Comparison of ENCODE assay signal across 17 cellular contexts in the genomic region with DNA sequence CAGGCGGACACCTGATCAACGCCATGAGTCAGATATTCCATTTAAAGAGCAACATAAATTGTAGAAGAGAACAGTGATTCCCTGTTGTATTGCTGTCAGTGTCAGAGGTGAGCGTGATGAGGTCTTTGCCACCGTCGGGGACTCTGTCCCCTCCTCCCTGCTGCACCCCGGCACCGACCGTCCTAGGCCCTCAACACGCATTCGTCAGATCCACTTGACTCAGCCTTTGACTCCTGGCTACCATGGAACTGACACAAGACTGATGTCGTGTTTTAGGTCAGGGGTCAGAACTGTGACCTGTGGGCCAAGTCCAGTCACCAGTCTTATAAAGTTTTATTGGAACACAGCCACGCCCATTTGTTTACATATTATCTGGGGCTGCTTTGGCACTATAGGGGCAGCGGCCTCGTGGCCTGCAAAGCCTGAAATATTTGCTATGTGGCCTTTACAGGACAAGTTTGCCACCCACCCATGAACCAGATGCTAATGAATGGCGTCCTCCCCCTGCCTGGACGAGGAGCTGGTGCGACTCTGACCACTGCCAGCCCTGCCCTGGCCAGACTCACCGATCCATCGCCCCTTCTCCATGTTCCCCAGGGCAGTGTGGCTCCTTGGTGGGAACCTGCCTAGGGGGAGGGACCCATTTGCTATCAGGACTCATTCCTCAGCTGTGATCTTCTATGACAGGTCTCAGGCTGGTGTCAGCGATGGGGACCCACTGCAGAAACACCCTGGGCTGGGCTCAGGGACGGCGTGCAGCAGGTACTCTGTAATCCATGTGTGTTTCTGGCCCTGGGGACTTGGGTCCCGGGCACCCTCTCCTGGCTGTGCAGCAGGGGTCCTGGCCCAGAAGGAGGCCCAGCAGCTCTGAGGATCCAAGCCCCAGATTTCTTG. TPM values are rescaled to one million over a fixed set of nuclear protein-coding genes. Genes with fewer than 3 reads are reported as not detected.
DNase-seq lines count a peak whose midpoint lies in the region; ATAC-seq and TF ChIP-seq lines count a peak whose summit lies in the region.
"Had no signal": no experiment of that assay in that cellular context is flagged by ENCODE, and none has a peak within 500 bp of the region (broad histone marks: within the 10 kb centered on the region; RNA-seq: fewer than 3 reads in every experiment).

No MANE protein-coding gene starts in this region.

- in situ Hi-C loops in GM13976 (cut with MboI; ENCODE audit: low sequenced_read_pairs, unreplicated experiment), result no loop called here

- TF ChIP-seq CTCF in GM13976 (IDR thresholded peaks at IDR 0.05; ENCODE audit: borderline replicate concordance, control extremely low read depth, extremely low read depth, insufficient read depth, missing control alignments) (no peak), RWPE2 (IDR thresholded peaks at IDR 0.05; ENCODE audit: poor library complexity, severe bottlenecking) (no peak), osteoblast (IDR thresholded peaks at IDR 0.05; ENCODE audit: extremely low read depth, low read depth, low read length) (no peak), upper lobe of right lung (IDR thresholded peaks at IDR 0.05) (no peak), GM10248 (IDR thresholded peaks at IDR 0.05; ENCODE audit: control extremely low read depth, extremely low read depth, low read depth, missing control alignments) (no peak)

- H3K9me3 ChIP-seq in RWPE2 (ENCODE audit: severe bottlenecking) (no peaks in the 10 kb centered on the region), osteoblast (ENCODE audit: low read depth, low read length) (no peaks in the 10 kb centered on the region), upper lobe of right lung (no peaks in the 10 kb centered on the region), T-helper 17 cell (ENCODE audit: control insufficient read depth, low read length, poor library complexity, severe bottlenecking) (no peaks in the 10 kb centered on the region)

- H3K4me2 ChIP-seq in osteoblast (ENCODE audit: insufficient read depth, low read length), result no peak overlapping the region

- peaks cover 42% of the 10 kb centered on the region for H3K27me3 Mint-ChIP-seq in T-helper 17 cell

- H3K4me1 ChIP-seq in RWPE2 (ENCODE audit: insufficient read depth, poor library complexity, severe bottlenecking) (no peaks in the 10 kb centered on the region), osteoblast (ENCODE audit: insufficient read depth, low read length) (no peaks in the 10 kb centered on the region), upper lobe of right lung (peaks cover 2% of the 10 kb centered on the region)

- no peaks in the 10 kb centered on the region for H3K79me2 ChIP-seq in osteoblast (ENCODE audit: insufficient read depth, low read length)

- ATAC-seq in RWPE2 (ENCODE audit: low read depth), result no peak
- no peak for ATAC-seq in upper lobe of right lung
- no peak for ATAC-seq in T-helper 17 cell
- ATAC-seq in HG03097 (IDR thresholded peaks at IDR 0.05; ENCODE audit: low FRiP score, unreplicated experiment), result no peak
- ATAC-seq: PC-3 had no signal

- intact Hi-C loops in upper lobe of right lung (cut with DNase I), result no loop called here

- no peak overlapping the region for H3K27ac Mint-ChIP-seq in T-helper 17 cell
- H3K27ac Mint-ChIP-seq: B cell had no signal

- DNase-seq in GM13976 (ENCODE audit: low spot score) (peak; percentile 24), RWPE2 (ENCODE audit: low spot score) (peak; percentile 75), osteoblast (ENCODE audit: insufficient read length, low spot score, missing footprints) (peak; percentile 49), upper lobe of right lung (peak; percentile 50), T-helper 17 cell (no peak), GM10248 (ENCODE audit: extremely low spot score) (no peak)
- DNase-seq: GM23248, HCEC 1CT, NCI-H1417, NCI-H187 treated with DMSO at 0.1 percent for 48 hours, NCI-H345, NCI-H524 treated with DMSO at 0.1 percent for 48 hours, PC-3 had no signal

- H3K27ac ChIP-seq in RWPE2 (ENCODE audit: poor library complexity, severe bottlenecking), result no peak overlapping the region
- H3K27ac ChIP-seq in osteoblast (ENCODE audit: low read depth, low read length), result no peak overlapping the region
- no peak overlapping the region for H3K27ac ChIP-seq in upper lobe of right lung
- H3K27ac ChIP-seq: GM23248, RWPE1 had no signal

- no peaks in the 10 kb centered on the region for H4K20me1 ChIP-seq in osteoblast (ENCODE audit: insufficient read depth, low read length)

- POLR2A ChIA-PET in GM10248 (lab: Yijun Ruan, JAX), result no interaction called here

- H3K4me1 Mint-ChIP-seq in T-helper 17 cell, result peaks cover 2% of the 10 kb centered on the region

- no peak overlapping the region for H2AFZ ChIP-seq in osteoblast (ENCODE audit: low read length)
- H2AFZ ChIP-seq: GM23248 had no signal

- no peak overlapping the region for H3K4me3 Mint-ChIP-seq in T-helper 17 cell
- H3K4me3 Mint-ChIP-seq: B cell had no signal

- peaks cover 4% of the 10 kb centered on the region for H3K36me3 Mint-ChIP-seq in T-helper 17 cell (ENCODE audit: low read depth)

- peaks cover 20% of the 10 kb centered on the region for H3K27me3 ChIP-seq in RWPE2 (ENCODE audit: insufficient read depth, poor library complexity, severe bottlenecking)
- no peaks in the 10 kb centered on the region for H3K27me3 ChIP-seq in osteoblast (ENCODE audit: insufficient read depth, low read length)
- H3K27me3 ChIP-seq in upper lobe of right lung, result peaks cover 1% of the 10 kb centered on the region

- CTCF ChIA-PET in GM10248 (lab: Yijun Ruan, JAX), result no interaction called here

- H3K36me3 ChIP-seq in RWPE2 (ENCODE audit: low read depth) (no peaks in the 10 kb centered on the region), osteoblast (ENCODE audit: insufficient read depth, low read length) (no peaks in the 10 kb centered on the region), upper lobe of right lung (no peaks in the 10 kb centered on the region)

- H3K4me3 ChIP-seq in RWPE2 (ENCODE audit: severe bottlenecking) (no peak overlapping the region), osteoblast (ENCODE audit: insufficient read depth, low read length) (no peak overlapping the region), upper lobe of right lung (no peak overlapping the region)
- H3K4me3 ChIP-seq: GM23248 had no signal

RNA-seq across cellular contexts. Expression of a gene that starts 37.5 kb away (rescaled TPM):
- total RNA-seq in osteoblast, result not detected in 2 replicates
- 18.2 TPM for total RNA-seq in upper lobe of right lung
- total RNA-seq in T-helper 17 cell, result under 1 TPM in 1 of 2 donors, not detected in 1; 0.52 TPM
- total RNA-seq: A172, B cell, GM23248 had no signal

Comparison
In these comparisons a context has a peak if more than half of its experiments do, and no peak if none do; other contexts are left out.
1. DNase-seq: peak in GM13976 (single experiment), RWPE2 (single experiment), osteoblast (single experiment) and upper lobe of right lung (single experiment); none in T-helper 17 cell (0 of 3) and GM10248 (single experiment).
2. RNA of a gene that starts 37.5 kb away (total RNA-seq): 18.2 TPM in upper lobe of right lung (single experiment); 0.52 TPM in T-helper 17 cell and not detected in osteoblast; every median in the first group is over 10 times any median in the second.